Comparison of ENCODE assay signal across 23 cellular contexts in the genomic region with DNA sequence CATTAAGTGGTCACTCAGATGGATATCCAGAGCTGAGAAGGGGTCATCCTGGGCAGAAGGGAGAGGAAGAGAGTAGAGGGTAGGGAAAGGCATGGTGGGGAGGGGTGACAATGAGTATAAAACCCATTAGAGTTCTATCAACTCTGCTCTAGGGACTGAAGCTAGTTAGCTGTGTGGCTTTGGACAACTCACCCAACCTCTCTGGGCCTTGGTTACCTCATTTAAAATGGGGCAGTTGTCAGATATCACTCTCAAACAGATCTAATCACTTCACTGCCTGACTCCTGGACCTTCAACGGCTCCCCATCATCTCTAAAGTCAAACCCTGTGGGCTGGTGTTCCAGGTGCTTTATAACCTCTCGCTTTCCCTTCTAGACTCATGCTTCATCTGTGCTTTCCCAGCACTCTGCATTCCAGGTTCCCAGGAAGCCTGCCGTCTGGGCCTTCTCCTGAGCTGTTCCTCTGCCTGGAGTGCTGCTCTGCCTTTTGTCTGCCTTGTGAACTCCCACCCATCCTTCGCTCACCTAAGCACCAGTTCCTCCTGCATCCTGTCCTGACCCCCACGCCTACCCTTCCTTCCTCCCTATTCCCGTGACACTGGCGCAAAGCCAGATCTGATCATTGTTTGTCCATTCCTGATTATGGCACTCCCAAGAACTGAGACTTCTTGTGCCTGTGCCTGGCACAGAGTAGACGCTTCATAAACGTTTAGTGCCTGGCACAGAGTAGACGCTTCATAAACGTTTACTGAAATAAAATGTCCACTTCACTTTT. TPM values are rescaled to one million over a fixed set of nuclear protein-coding genes. Genes with fewer than 3 reads are reported as not detected.
DNase-seq lines count a peak whose midpoint lies in the region; ATAC-seq and TF ChIP-seq lines count a peak whose summit lies in the region.
"Had no signal": no experiment of that assay in that cellular context is flagged by ENCODE, and none has a peak within 500 bp of the region (broad histone marks: within the 10 kb centered on the region; RNA-seq: fewer than 3 reads in every experiment).

No MANE protein-coding gene starts in this region.

- no peaks in the 10 kb centered on the region for H3K79me1 ChIP-seq in neuronal stem cell (ENCODE audit: low read depth, low read length)

- H3K27ac ChIP-seq in BLaER1 = no peak overlapping the region
- H3K27ac ChIP-seq in C4-2B = peak overlapping the region; percentile 58
- no peak overlapping the region for H3K27ac ChIP-seq in colonic mucosa
- H3K27ac ChIP-seq in neuronal stem cell (replicated peaks; ENCODE audit: low read length) = no peak overlapping the region
- H3K27ac ChIP-seq in CD8-positive, alpha-beta T cell (ENCODE audit: low read depth, low read length) = no peak overlapping the region
- H3K27ac ChIP-seq: ascending aorta had no signal

- no peak overlapping the region for H2AFZ ChIP-seq in neuronal stem cell (ENCODE audit: low read length)

- H3K36me3 ChIP-seq in BLaER1 (no peaks in the 10 kb centered on the region), colonic mucosa (no peaks in the 10 kb centered on the region), neuronal stem cell (replicated peaks in 1 of 2; ENCODE audit: control insufficient read depth in 2 of 2, insufficient read depth in 2 of 2, low read length in 2 of 2) (no peaks in the 10 kb centered on the region)
- H3K36me3 ChIP-seq in CD8-positive, alpha-beta T cell (ENCODE audit: insufficient read depth, low read length) = no peaks in the 10 kb centered on the region
- H3K36me3 ChIP-seq: ascending aorta, HAP-1 had no signal

- H3K9me3 ChIP-seq in BLaER1 = no peaks in the 10 kb centered on the region
- H3K9me3 ChIP-seq in colonic mucosa = no peaks in the 10 kb centered on the region
- H3K9me3 ChIP-seq in neuronal stem cell (replicated peaks in 1 of 2; ENCODE audit: control insufficient read depth in 2 of 2, insufficient read depth in 1 of 2, low read depth in 1 of 2, low read length in 2 of 2) = no peaks in the 10 kb centered on the region
- no peaks in the 10 kb centered on the region for H3K9me3 ChIP-seq in CD8-positive, alpha-beta T cell (ENCODE audit: low read length)
- H3K9me3 ChIP-seq: ascending aorta, HAP-1 had no signal

- H3K4me2 ChIP-seq in BLaER1 (peak overlapping the region; percentile 15), neuronal stem cell (ENCODE audit: insufficient read depth, low read length, poor library complexity, severe bottlenecking) (no peak overlapping the region)
- H3K4me2 ChIP-seq: smooth muscle cell had no signal

- no peak overlapping the region for H3K9ac ChIP-seq in BLaER1
- no peak overlapping the region for H3K9ac ChIP-seq in colonic mucosa (ENCODE audit: low read depth in 2 of 2, low read length in 2 of 2)
- H3K9ac ChIP-seq in neuronal stem cell (ENCODE audit: low read depth, low read length, poor library complexity) = no peak overlapping the region

- no peaks in the 10 kb centered on the region for H3K9me3 Mint-ChIP-seq in CD8-positive, alpha-beta T cell
- H3K9me3 Mint-ChIP-seq: effector memory CD8-positive, alpha-beta T cell; natural killer cell treated with Interleukin-12 subunit alpha and Interleukin-12 subunit beta and Interleukin-15 and Interleukin-18, amount 100 ng/mL, for 72 hours; stimulated activated naive CD8-positive, alpha-beta T cell treated with anti-CD3 and anti-CD28 coated beads, Interleukin-15, amount 100 ng/mL, for 72 hours had no signal

- POLR2A ChIA-PET in CD8-positive, alpha-beta T cell (lab: Charles Lee) = no interaction called here

- no peak overlapping the region for H3K4me3 Mint-ChIP-seq in CD8-positive, alpha-beta T cell
- H3K4me3 Mint-ChIP-seq: B cell; effector memory CD8-positive, alpha-beta T cell; natural killer cell treated with Interleukin-12 subunit alpha and Interleukin-12 subunit beta and Interleukin-15 and Interleukin-18, amount 100 ng/mL, for 72 hours; stimulated activated naive CD8-positive, alpha-beta T cell treated with anti-CD3 and anti-CD28 coated beads, Interleukin-15, amount 100 ng/mL, for 72 hours had no signal

- no CpG with 5 or more reads among the region's 11 CpGs for WGBS in neuronal stem cell (ENCODE audit: extremely low coverage in 2 of 2, insufficient read length in 2 of 2, insufficient replicate concordance in 1 of 2), 2 donors

- H2BK15ac ChIP-seq in neuronal stem cell (ENCODE audit: low read length) = no peak overlapping the region

- H3K4me1 ChIP-seq in BLaER1 (peaks cover 49% of the 10 kb centered on the region), colonic mucosa (no peaks in the 10 kb centered on the region), neuronal stem cell (ENCODE audit: control insufficient read depth in 2 of 2, insufficient read depth in 1 of 2, low read depth in 1 of 2, low read length in 2 of 2) (peaks cover 3 to 13% of the 10 kb centered on the region in 2 donors)
- H3K4me1 ChIP-seq in CD8-positive, alpha-beta T cell (ENCODE audit: insufficient read depth, low read length) = no peaks in the 10 kb centered on the region
- H3K4me1 ChIP-seq: HAP-1 had no signal

- peak overlapping the region; percentile 51 for H2BK12ac ChIP-seq in neuronal stem cell (ENCODE audit: low read length)

- H4K8ac ChIP-seq in neuronal stem cell (ENCODE audit: low read depth, low read length) = no peak overlapping the region

- H3K23ac ChIP-seq in neuronal stem cell (ENCODE audit: low read depth, low read length, poor library complexity) = no peak overlapping the region

- no peak overlapping the region for H3K27ac Mint-ChIP-seq in CD8-positive, alpha-beta T cell
- H3K27ac Mint-ChIP-seq: B cell; effector memory CD8-positive, alpha-beta T cell; natural killer cell treated with Interleukin-12 subunit alpha and Interleukin-12 subunit beta and Interleukin-15 and Interleukin-18, amount 100 ng/mL, for 72 hours had no signal

- H3K18ac ChIP-seq in neuronal stem cell (ENCODE audit: low read length) = peak overlapping the region; percentile 22

- H3K36me3 Mint-ChIP-seq in CD8-positive, alpha-beta T cell = no peaks in the 10 kb centered on the region
- H3K36me3 Mint-ChIP-seq: natural killer cell treated with Interleukin-12 subunit alpha and Interleukin-12 subunit beta and Interleukin-15 and Interleukin-18, amount 100 ng/mL, for 72 hours had no signal

- CTCF ChIA-PET in CD8-positive, alpha-beta T cell (lab: Charles Lee) = no interaction called here

- intact Hi-C loops in colonic mucosa (cut with DNase I) = no loop called here
- intact Hi-C loops in CD8-positive, alpha-beta T cell (cut with DNase I, micrococcal nuclease) = no loop called here

- TF ChIP-seq CTCF in C4-2B (conservative IDR thresholded peaks at IDR 0.05) = no peak
- no peak for TF ChIP-seq CTCF in colonic mucosa (IDR thresholded peaks at IDR 0.05)
- no peak for TF ChIP-seq CTCF in CD8-positive, alpha-beta T cell (IDR thresholded peaks at IDR 0.05)

- no peaks in the 10 kb centered on the region for H4K20me1 ChIP-seq in BLaER1

- H3K27me3 Mint-ChIP-seq in CD8-positive, alpha-beta T cell (ENCODE audit: low read depth) = peaks cover 22% of the 10 kb centered on the region

- no peak overlapping the region for H3K4me3 ChIP-seq in BLaER1
- no peak overlapping the region for H3K4me3 ChIP-seq in colonic mucosa
- no peak overlapping the region for H3K4me3 ChIP-seq in neuronal stem cell (ENCODE audit: low read length in 2 of 2)
- no peak overlapping the region for H3K4me3 ChIP-seq in CD8-positive, alpha-beta T cell (ENCODE audit: low read depth, low read length)
- H3K4me3 ChIP-seq: ascending aorta, HAP-1, smooth muscle cell had no signal

- no peaks in the 10 kb centered on the region for H3K27me3 ChIP-seq in BLaER1
- no peaks in the 10 kb centered on the region for H3K27me3 ChIP-seq in colonic mucosa
- H3K27me3 ChIP-seq in neuronal stem cell (ENCODE audit: control insufficient read depth in 3 of 3, insufficient read depth in 3 of 3, low read depth in 1 of 3, low read length in 3 of 3) = peaks cover 0 to 7% (median 0%) of the 10 kb centered on the region in 3 experiments
- no peaks in the 10 kb centered on the region for H3K27me3 ChIP-seq in CD8-positive, alpha-beta T cell (ENCODE audit: insufficient read depth, low read length)
- H3K27me3 ChIP-seq: ascending aorta had no signal

- ATAC-seq in HG03159 (IDR thresholded peaks at IDR 0.05; ENCODE audit: unreplicated experiment) (no peak), HG03342 (IDR thresholded peaks at IDR 0.05; ENCODE audit: unreplicated experiment) (no peak)
- ATAC-seq in CD8-positive, alpha-beta T cell = no peak
- ATAC-seq: effector memory CD8-positive, alpha-beta T cell; natural killer cell treated with Interleukin-12 subunit alpha and Interleukin-12 subunit beta and Interleukin-15 and Interleukin-18, amount 100 ng/mL, for 72 hours; stimulated activated naive CD8-positive, alpha-beta T cell treated with anti-CD3 and anti-CD28 coated beads, Interleukin-15, amount 100 ng/mL, for 72 hours had no signal

- peak overlapping the region; percentile 7 for H2AK5ac ChIP-seq in neuronal stem cell (ENCODE audit: low read depth, low read length)

- H4K91ac ChIP-seq in neuronal stem cell (ENCODE audit: low read depth, low read length, poor library complexity) = no peak overlapping the region

- H2BK5ac ChIP-seq in neuronal stem cell (ENCODE audit: low read length) = no peak overlapping the region

- H3K14ac ChIP-seq in neuronal stem cell (ENCODE audit: low read length) = no peak overlapping the region

- no peak overlapping the region for H2BK120ac ChIP-seq in neuronal stem cell (ENCODE audit: low read depth, low read length)

- peaks cover 1% of the 10 kb centered on the region for H3K4me1 Mint-ChIP-seq in CD8-positive, alpha-beta T cell (ENCODE audit: low read depth)

- H3K4ac ChIP-seq in neuronal stem cell (ENCODE audit: low read length) = no peak overlapping the region

- DNase-seq in colonic mucosa = peak; percentile 42
- DNase-seq in neuronal stem cell (ENCODE audit: low spot score) = no peak
- no peak for DNase-seq in CD8-positive, alpha-beta T cell
- DNase-seq: activated CD4-positive, alpha-beta T cell treated with anti-CD3 and anti-CD28 coated beads, Interleukin-2, amount 50 U/mL, for 48 hours; activated naive CD4-positive, alpha-beta T cell; activated T-cell treated with anti-CD3 and anti-CD28 coated beads for 4 hours; effector memory CD8-positive, alpha-beta T cell; NCI-H1105 treated with DMSO at 0.1 percent for 48 hours; NCI-H2227 treated with DMSO at 0.1 percent for 48 hours; NK-92 treated with Interleukin-12 subunit alpha and Interleukin-12 subunit beta, amount 100 ng/mL, for 24 hours; stimulated activated CD4-positive, alpha-beta T cell treated with anti-CD3 and anti-CD28 coated beads, Interleukin-4, amount 100 ng/mL, for 4 hours; stimulated activated naive CD8-positive, alpha-beta T cell treated with anti-CD3 and anti-CD28 coated beads, Interleukin-15, amount 100 ng/mL, for 72 hours; T-helper 2 cell had no signal

RNA-seq across cellular contexts. Expression of a gene that starts 22.3 kb away (rescaled TPM):
- total RNA-seq in colonic mucosa = 1 to 10 TPM; 1.4 to 2.9 TPM
- polyA plus RNA-seq in neuronal stem cell (2013, experiment 1 of 2) = 4.0 TPM
- polyA plus RNA-seq in neuronal stem cell (2013, experiment 2 of 2) = 2.9 TPM
- under 1 TPM; 0.73 to 0.83 TPM for total RNA-seq in CD8-positive, alpha-beta T cell
- total RNA-seq: ascending aorta, glomerular endothelial cell, smooth muscle cell had no signal
- polyA plus RNA-seq: smooth muscle cell had no signal

RNA-seq across cellular contexts. Expression of a gene that starts 59.2 kb away (rescaled TPM):
- 10 to 100 TPM in 1 of 2 donors, 1 to 10 TPM in 1; 9.3 to 11.3 TPM for total RNA-seq in colonic mucosa
- 1.6 TPM for polyA plus RNA-seq in neuronal stem cell (2013, experiment 1 of 2)
- 1.4 TPM for polyA plus RNA-seq in neuronal stem cell (2013, experiment 2 of 2)
- total RNA-seq in CD8-positive, alpha-beta T cell = 10 to 100 TPM; 11.2 TPM
